11 cellular contexts compared by ENCODE assay signal in genomic region chr20:23225407-23226060, GRCh38.
DNase-seq lines count a peak whose midpoint lies in the region; ATAC-seq, FAIRE-seq and TF ChIP-seq lines count a peak whose summit lies in the region.
"Had no signal": no experiment of that assay in that cellular context is flagged by ENCODE, and none has a peak within 500 bp of the region (broad histone marks: within the 10 kb centered on the region; RNA-seq: fewer than 3 reads in every experiment).

No MANE protein-coding gene starts in this region.

- DNase-seq in OCI-M1 (lab: John Stamatoyannopoulos, UW), result peak; percentile 95
- DNase-seq in fibroblast of gingiva (ENCODE audit: low read depth), result peak; percentile 95
- DNase-seq in omental fat pad (ENCODE audit: low spot score), result peak; percentile 56
- no peak for DNase-seq in NCI-H1048 (lab: John Stamatoyannopoulos, UW)
- no peak for DNase-seq in activated naive CD4-positive, alpha-beta T cell treated with anti-CD3 and anti-CD28 coated beads, Interleukin-2, amount 50 U/mL, for 72 hours (ENCODE audit: low spot score in 2 of 2)
- DNase-seq in RCC 7860 (ENCODE audit: low spot score), result no peak
- DNase-seq in activated naive CD4-positive, alpha-beta T cell (lab: John Stamatoyannopoulos, UW), result no peak
- DNase-seq: DMS153, NCI-H526 had no signal

- H3K4me3 ChIP-seq in BLaER1 treated with 17β-estradiol and CSF1 and Interleukin-3, amounts not matched to agents 10 nM and 100 nM, result peak overlapping the region in 3 of 10 experiments; percentile 16 to 41 (median 21); a peak in 4 of 20 replicates

- H3K36me3 Mint-ChIP-seq in activated naive CD4-positive, alpha-beta T cell treated with anti-CD3 and anti-CD28 coated beads, Interleukin-2, amount 50 U/mL, for 72 hours, result peaks cover 9 to 23% of the 10 kb centered on the region in 2 donors

- TF ChIP-seq CTCF in omental fat pad (IDR thresholded peaks at IDR 0.05), result no peak

- no peaks in the 10 kb centered on the region for H4K20me1 ChIP-seq in BLaER1 treated with 17β-estradiol and CSF1 and Interleukin-3, amounts not matched to agents 10 nM and 100 nM

- no peaks in the 10 kb centered on the region for H3K27me3 ChIP-seq in BLaER1 treated with 17β-estradiol and CSF1 and Interleukin-3, amounts not matched to agents 10 nM and 100 nM

- peaks cover 26 to 51% (median 38%) of the 10 kb centered on the region in 11 experiments for H3K9me3 ChIP-seq in BLaER1 treated with 17β-estradiol and CSF1 and Interleukin-3, amounts not matched to agents 10 nM and 100 nM (replicated peaks in 1 of 11)

- H3K36me3 ChIP-seq in BLaER1 treated with 17β-estradiol and CSF1 and Interleukin-3, amounts not matched to agents 10 nM and 100 nM, result peaks cover 0 to 22% (median 0%) of the 10 kb centered on the region in 11 experiments; a peak in 7 of 22 replicates

- H3K4me1 ChIP-seq in BLaER1 treated with 17β-estradiol and CSF1 and Interleukin-3, amounts not matched to agents 10 nM and 100 nM, result peaks cover 5 to 83% (median 71%) of the 10 kb centered on the region in 10 experiments; a peak in 18 of 20 replicates

- H3K27ac ChIP-seq in BLaER1 treated with 17β-estradiol and CSF1 and Interleukin-3, amounts not matched to agents 10 nM and 100 nM, result peak overlapping the region; percentile 67 to 98 (median 90); a peak in 21 of 22 replicates

- H3K9me3 Mint-ChIP-seq in activated naive CD4-positive, alpha-beta T cell treated with anti-CD3 and anti-CD28 coated beads, Interleukin-2, amount 50 U/mL, for 72 hours, result peaks cover 16 to 20% of the 10 kb centered on the region in 2 donors

- H3K27ac Mint-ChIP-seq in activated naive CD4-positive, alpha-beta T cell treated with anti-CD3 and anti-CD28 coated beads, Interleukin-2, amount 50 U/mL, for 72 hours, result no peak overlapping the region

- peak; percentile 89 for ATAC-seq in omental fat pad (ENCODE audit: low FRiP score)
- ATAC-seq in activated naive CD4-positive, alpha-beta T cell treated with anti-CD3 and anti-CD28 coated beads, Interleukin-2, amount 50 U/mL, for 72 hours, result no peak

- H3K4me2 ChIP-seq in BLaER1 treated with 17β-estradiol and CSF1 and Interleukin-3, amounts not matched to agents 10 nM and 100 nM, result peak overlapping the region; percentile 18 to 85 (median 73); a peak in 21 of 22 replicates

- FAIRE-seq in RCC 7860 (lab: Jason Lieb, UNC), result no peak
- FAIRE-seq: urothelium cell line had no signal

- peak overlapping the region in 10 of 11 experiments; percentile 27 to 85 (median 75); a peak in 20 of 22 replicates for H3K9ac ChIP-seq in BLaER1 treated with 17β-estradiol and CSF1 and Interleukin-3, amounts not matched to agents 10 nM and 100 nM

Comparison
In these comparisons a context has a peak if more than half of its experiments do, and no peak if none do; other contexts are left out.
1. DNase-seq: peak in OCI-M1 (single experiment), fibroblast of gingiva (single experiment) and omental fat pad (single experiment); none in NCI-H1048 (single experiment), activated naive CD4-positive, alpha-beta T cell treated with anti-CD3 and anti-CD28 coated beads, Interleukin-2, amount 50 U/mL, for 72 hours (0 of 2), RCC 7860 (single experiment) and activated naive CD4-positive, alpha-beta T cell (0 of 4).